Comparison of ENCODE assay signal across 8 cellular contexts in genomic region chr17:74744714-74745547, GRCh38. TPM values are rescaled to one million over a fixed set of nuclear protein-coding genes. Genes with fewer than 3 reads are reported as not detected.
DNase-seq lines count a peak whose midpoint lies in the region; FAIRE-seq and TF ChIP-seq lines count a peak whose summit lies in the region.

No MANE protein-coding gene starts in this region.

- TF ChIP-seq POLR2A in H54 (IDR thresholded peaks at IDR 0.05; ENCODE audit: low read depth, low read length) = no peak

- TF ChIP-seq CTCF in AG10803 (conservative IDR thresholded peaks at IDR 0.05; ENCODE audit: low read length) = peak; percentile 100
- TF ChIP-seq CTCF in epithelial cell of esophagus (IDR thresholded peaks at IDR 0.05; ENCODE audit: insufficient read depth, low read depth, low read length, missing control alignments) = peak; percentile 99

- no peak for FAIRE-seq in H54 (lab: Jason Lieb, UNC)

- DNase-seq in AG10803 (ENCODE audit: low read depth) (peak; percentile 56), H54 (ENCODE audit: insufficient read length, low spot score) (peak; percentile 95), NCI-H748 treated with DMSO at 0.1 percent for 48 hours (lab: John Stamatoyannopoulos, UW) (peak; percentile 10), epithelial cell of esophagus (ENCODE audit: low read depth) (peak; percentile 74), mucosa of gallbladder (ENCODE audit: low spot score) (peak; percentile 91), amniotic stem cell (lab: John Stamatoyannopoulos, UW) (no peak)
- peak; percentile 99 for DNase-seq in activated CD8-positive, alpha-beta memory T cell treated with anti-CD3 and anti-CD28 coated beads, Interleukin-2, amount 50 U/mL, for 48 hours
- peak; percentile 74 for DNase-seq in stimulated activated CD8-positive, alpha-beta memory T cell treated with anti-CD3 and anti-CD28 coated beads, Interleukin-4, amount 100 ng/mL, for 24 hours (ENCODE audit: low read depth)

- H3K4me3 ChIP-seq in AG10803 (ENCODE audit: low read length) (peak overlapping the region; percentile 24), epithelial cell of esophagus (ENCODE audit: low read length) (no peak overlapping the region)

RNA-seq across cellular contexts. Expression of gene NHERF1, which starts 3.5 kb away (rescaled TPM):
- total RNA-seq in mucosa of gallbladder = 568 TPM

RNA-seq across cellular contexts. Expression of gene RAB37, which starts 7.9 kb away (rescaled TPM):
- 5.1 TPM for total RNA-seq in mucosa of gallbladder

RNA-seq across cellular contexts. Expression of gene NAT9, which starts 31.2 kb away (rescaled TPM):
- 43.7 TPM for total RNA-seq in mucosa of gallbladder

RNA-seq across cellular contexts. Expression of gene CD300LF, which starts 32.2 kb away (rescaled TPM):
- total RNA-seq in mucosa of gallbladder = 1.8 TPM
